ENCODE assay signal across 22 cellular contexts in genomic region chr14:25197885-25198284, GRCh38.
"Had no signal": no experiment of that assay in that cellular context is flagged by ENCODE, and none has a peak within 500 bp of the region (broad histone marks: within the 10 kb centered on the region; RNA-seq: fewer than 3 reads in every experiment).

No MANE protein-coding gene starts in this region.

- H3K4me1 ChIP-seq: lower lobe of right lung, parathyroid adenoma, right atrium auricular region, spleen, tibial nerve, uterus had no signal

- H3K27me3 Mint-ChIP-seq: type B pancreatic cell had no signal

- ATAC-seq: left ventricle myocardium superior; lower lobe of right lung; naive thymus-derived CD8-positive, alpha-beta T cell; sciatic nerve; stimulated activated effector memory CD8-positive, alpha-beta T cell treated with anti-CD3 and anti-CD28 coated beads, Interleukin-12 subunit alpha, Interleukin-12 subunit beta, amount 100 ng/mL, for 72 hours had no signal

- H3K27ac ChIP-seq: lower lobe of right lung, parathyroid adenoma, right atrium auricular region, skin epidermis, spleen, tibial nerve, uterus had no signal

- H3K4me3 ChIP-seq: lower lobe of right lung, right atrium auricular region, skin epidermis, spleen, tibial nerve, uterus had no signal

- H3K36me3 Mint-ChIP-seq: stimulated activated effector memory CD8-positive, alpha-beta T cell treated with anti-CD3 and anti-CD28 coated beads, Interleukin-12 subunit alpha, Interleukin-12 subunit beta, amount 100 ng/mL, for 72 hours; type B pancreatic cell had no signal

- H3K27ac Mint-ChIP-seq: naive thymus-derived CD8-positive, alpha-beta T cell; nephron; stimulated activated effector memory CD8-positive, alpha-beta T cell treated with anti-CD3 and anti-CD28 coated beads, Interleukin-12 subunit alpha, Interleukin-12 subunit beta, amount 100 ng/mL, for 72 hours; stimulated activated naive CD8-positive, alpha-beta T cell treated with anti-CD3 and anti-CD28 coated beads, Interleukin-15, Interleukin-2, amounts not matched to agents 100 ng/mL and 50 ng/mL, for 24 hours; type B pancreatic cell had no signal

- H3K9me3 ChIP-seq: lower lobe of right lung, uterus had no signal

- DNase-seq: islet precursor cell; left ventricle myocardium superior; lower lobe of right lung; mammary epithelial cell; mesenchymal stem cell; naive thymus-derived CD8-positive, alpha-beta T cell; nucleus accumbens; spleen; stimulated activated CD4-positive, alpha-beta T cell treated with anti-CD3 and anti-CD28 coated beads, Interleukin-4, amount 100 ng/mL, for 24 hours; stimulated activated naive CD4-positive, alpha-beta T cell; substantia nigra; uterus had no signal

- H3K4me3 Mint-ChIP-seq: naive thymus-derived CD8-positive, alpha-beta T cell; nephron; neural crest cell; stimulated activated effector memory CD8-positive, alpha-beta T cell treated with anti-CD3 and anti-CD28 coated beads, Interleukin-12 subunit alpha, Interleukin-12 subunit beta, amount 100 ng/mL, for 72 hours; stimulated activated naive CD8-positive, alpha-beta T cell treated with anti-CD3 and anti-CD28 coated beads, Interleukin-15, Interleukin-2, amounts not matched to agents 100 ng/mL and 50 ng/mL, for 24 hours; type B pancreatic cell had no signal

- H3K27me3 ChIP-seq: right atrium auricular region, spleen, tibial nerve, uterus had no signal

- H3K36me3 ChIP-seq: lower lobe of right lung, right atrium auricular region, spleen, tibial nerve, uterus had no signal

- H3K4me1 Mint-ChIP-seq: naive thymus-derived CD8-positive, alpha-beta T cell; nephron; neural crest cell; stimulated activated effector memory CD8-positive, alpha-beta T cell treated with anti-CD3 and anti-CD28 coated beads, Interleukin-12 subunit alpha, Interleukin-12 subunit beta, amount 100 ng/mL, for 72 hours had no signal
